Comparison of ENCODE assay signal across 11 cellular contexts in the genomic region with DNA sequence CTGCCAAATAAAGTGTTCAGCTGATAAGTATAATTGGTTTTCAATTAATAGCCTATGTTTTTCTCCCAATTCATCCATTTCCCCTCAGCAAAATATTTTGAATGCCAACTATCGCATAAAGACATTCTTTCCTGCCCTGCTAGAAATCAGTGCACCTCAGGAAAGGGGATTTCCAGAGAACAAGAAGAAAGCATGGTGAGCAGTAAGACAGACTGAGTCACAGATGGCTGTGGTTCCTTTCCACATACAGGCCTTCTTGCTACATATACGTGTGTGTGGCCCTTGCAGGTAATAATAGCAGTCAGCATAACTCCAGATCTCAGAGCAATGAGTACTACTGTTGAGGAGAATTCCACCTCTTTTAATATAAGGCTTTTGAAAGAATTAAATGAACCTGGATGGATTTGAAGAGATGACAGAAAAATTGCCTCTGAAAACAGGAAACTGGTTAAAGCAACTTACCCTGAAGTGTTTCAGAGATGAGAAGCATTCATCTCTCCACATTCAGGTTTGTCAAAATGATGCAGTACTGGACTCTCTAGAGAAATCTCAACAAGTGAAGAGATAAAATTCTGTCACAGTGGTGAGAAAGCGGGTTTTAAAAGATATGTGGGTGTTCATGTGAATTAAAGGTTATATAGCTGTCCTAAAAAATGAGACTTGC. TPM values are rescaled to one million over a fixed set of nuclear protein-coding genes. Genes with fewer than 3 reads are reported as not detected.
A peak's percentile ranks its signal among the peaks of the same experiment; 100 is the strongest.
DNase-seq lines count a peak whose midpoint lies in the region; ATAC-seq, FAIRE-seq and TF ChIP-seq lines count a peak whose summit lies in the region.
"Had no signal": no experiment of that assay in that cellular context is flagged by ENCODE, and none has a peak within 500 bp of the region (broad histone marks: within the 10 kb centered on the region; RNA-seq: fewer than 3 reads in every experiment).

No MANE protein-coding gene starts in this region.

- peak overlapping the region; percentile 37 for H3K4me2 ChIP-seq in astrocyte (ENCODE audit: low read length)
- H3K4me2 ChIP-seq: BLaER1 had no signal

- H3K4me3 Mint-ChIP-seq in astrocyte (ENCODE audit: unreplicated experiment): peak overlapping the region; percentile 25
- H3K4me3 Mint-ChIP-seq: stimulated activated naive B cell treated with anti-CD40 and anti-IgM and Interleukin-4, amounts not matched to agents 10 μg/mL and 1 μg/mL and 100 μg/mL, for 72 hours had no signal

- H2AFZ ChIP-seq in astrocyte (ENCODE audit: low read depth, low read length): no peak overlapping the region

- no peaks in the 10 kb centered on the region for H3K79me2 ChIP-seq in astrocyte (ENCODE audit: insufficient read depth, low read length)

- H3K36me3 Mint-ChIP-seq in astrocyte (ENCODE audit: low read depth, unreplicated experiment): peaks cover 2% of the 10 kb centered on the region
- H3K36me3 Mint-ChIP-seq: stimulated activated naive B cell treated with anti-CD40 and anti-IgM and Interleukin-4, amounts not matched to agents 10 μg/mL and 1 μg/mL and 100 μg/mL, for 72 hours had no signal

- H3K27me3 ChIP-seq in astrocyte (ENCODE audit: insufficient read depth, low read length) (no peaks in the 10 kb centered on the region), small intestine (ENCODE audit: control insufficient read depth in 2 of 2, insufficient read depth in 2 of 2, low read length in 2 of 2) (no peaks in the 10 kb centered on the region)
- H3K27me3 ChIP-seq: BLaER1 had no signal

- FAIRE-seq in astrocyte (lab: Jason Lieb, UNC) (no peak), small intestine (lab: Jason Lieb, UNC) (no peak)

- peak; percentile 46 for ATAC-seq in HG03060 (IDR thresholded peaks at IDR 0.05; ENCODE audit: low read depth, unreplicated experiment)
- ATAC-seq: stimulated activated naive B cell treated with anti-CD40 and anti-IgM and Interleukin-4, amounts not matched to agents 10 μg/mL and 1 μg/mL and 100 μg/mL, for 72 hours had no signal

- H4K20me1 ChIP-seq in astrocyte (ENCODE audit: insufficient read depth, low read length): no peaks in the 10 kb centered on the region
- H4K20me1 ChIP-seq: BLaER1 had no signal

- no peaks in the 10 kb centered on the region for H3K27me3 Mint-ChIP-seq in astrocyte (ENCODE audit: low read depth, unreplicated experiment)

- peak overlapping the region; percentile 81 for H3K27ac Mint-ChIP-seq in astrocyte (ENCODE audit: unreplicated experiment)
- H3K27ac Mint-ChIP-seq: stimulated activated naive B cell treated with anti-CD40 and anti-IgM and Interleukin-4, amounts not matched to agents 10 μg/mL and 1 μg/mL and 100 μg/mL, for 72 hours had no signal

- no peak for TF ChIP-seq CTCF in astrocyte (IDR thresholded peaks at IDR 0.05; ENCODE audit: insufficient read depth, low read depth, low read length)

- no peaks in the 10 kb centered on the region for H3K9me3 Mint-ChIP-seq in astrocyte (ENCODE audit: unreplicated experiment)
- H3K9me3 Mint-ChIP-seq: stimulated activated naive B cell treated with anti-CD40 and anti-IgM and Interleukin-4, amounts not matched to agents 10 μg/mL and 1 μg/mL and 100 μg/mL, for 72 hours had no signal

- H3K36me3 ChIP-seq in astrocyte (ENCODE audit: insufficient read depth, low read length): no peaks in the 10 kb centered on the region
- H3K36me3 ChIP-seq in small intestine (ENCODE audit: control insufficient read depth in 2 of 2, insufficient read depth in 2 of 2, low read length in 2 of 2): peaks cover 0 to 1% of the 10 kb centered on the region in 2 donors
- H3K36me3 ChIP-seq: BLaER1 had no signal

- no peak overlapping the region for H3K4me3 ChIP-seq in astrocyte (ENCODE audit: insufficient read depth, low read depth, low read length)
- H3K4me3 ChIP-seq in small intestine (ENCODE audit: low read depth in 1 of 2, low read length in 2 of 2): no peak overlapping the region
- H3K4me3 ChIP-seq: BLaER1 had no signal

- peak overlapping the region; percentile 63 for H3K9ac ChIP-seq in astrocyte (ENCODE audit: low read length)
- H3K9ac ChIP-seq: BLaER1 had no signal

- H3K27ac ChIP-seq in astrocyte (ENCODE audit: low read depth, low read length) (peak overlapping the region; percentile 79), small intestine (ENCODE audit: low read depth in 1 of 2, low read length in 1 of 2) (no peak overlapping the region)
- H3K27ac ChIP-seq: BLaER1 had no signal

- no peaks in the 10 kb centered on the region for H3K9me3 ChIP-seq in astrocyte (ENCODE audit: insufficient read depth, low read depth, low read length)
- no peaks in the 10 kb centered on the region for H3K9me3 ChIP-seq in small intestine (ENCODE audit: control insufficient read depth, low read depth)
- H3K9me3 ChIP-seq: BLaER1 had no signal

- in situ Hi-C loops in ACHN (cut with HindIII; ENCODE audit: low pct_ligation_motif_present, low pct_unique_long_range_greater_than_20kb, low sequenced_read_pairs): no loop called here

- peaks cover 64% of the 10 kb centered on the region for H3K4me1 Mint-ChIP-seq in astrocyte (ENCODE audit: low read depth, unreplicated experiment)
- H3K4me1 Mint-ChIP-seq: stimulated activated naive B cell treated with anti-CD40 and anti-IgM and Interleukin-4, amounts not matched to agents 10 μg/mL and 1 μg/mL and 100 μg/mL, for 72 hours had no signal

- DNase-seq in ACHN: peak; percentile 70
- DNase-seq in astrocyte (ENCODE audit: low read depth): peak; percentile 95
- DNase-seq in iris pigment epithelial cell (ENCODE audit: low read depth): peak; percentile 89
- no peak for DNase-seq in small intestine
- DNase-seq in hypothalamus (lab: John Stamatoyannopoulos, UW): no peak
- no peak for DNase-seq in activated naive CD4-positive, alpha-beta T cell treated with anti-CD3 and anti-CD28 coated beads, Interleukin-2, amount 50 U/mL, for 16 hours
- DNase-seq in retina: no peak
- DNase-seq: NCI-H2081; stimulated activated naive B cell treated with anti-CD40 and anti-IgM and Interleukin-4, amounts not matched to agents 10 μg/mL and 1 μg/mL and 100 μg/mL, for 72 hours had no signal

- WGBS in small intestine, 3 donors: 71 to 88% (median 83%) methylated on average over 3 of the region's 3 CpGs

- H3K4me1 ChIP-seq in astrocyte (ENCODE audit: insufficient read depth, low read length) (peaks cover 34% of the 10 kb centered on the region), small intestine (ENCODE audit: control insufficient read depth in 2 of 2, insufficient read depth in 1 of 2, low read depth in 1 of 2, low read length in 1 of 2) (no peaks in the 10 kb centered on the region)

RNA-seq across cellular contexts. Expression of gene GASK1B, which starts 13.6 kb away (rescaled TPM):
- 25.8 and 34.2 TPM in 2 replicates for total RNA-seq in astrocyte
- polyA plus RNA-seq in small intestine: 10 to 100 TPM in 1 of 3 donors, 1 to 10 TPM in 2; 1.8 to 10.7 (median 4.3) TPM

RNA-seq across cellular contexts. Expression of gene TMEM144, which starts 51.1 kb away (rescaled TPM):
- 5.6 and 7.6 TPM in 2 replicates for total RNA-seq in astrocyte
- 10 to 100 TPM; 10.1 to 15.0 (median 12.2) TPM for polyA plus RNA-seq in small intestine

Comparison
In these comparisons a context has a peak if more than half of its experiments do, and no peak if none do; other contexts are left out.
1. DNase-seq: peak in ACHN (single experiment), astrocyte (single experiment) and iris pigment epithelial cell (single experiment); none in small intestine (single experiment), hypothalamus (0 of 51), activated naive CD4-positive, alpha-beta T cell treated with anti-CD3 and anti-CD28 coated beads, Interleukin-2, amount 50 U/mL, for 16 hours (single experiment) and retina (single experiment).